In genomic region chr3:123635220-123635619, GRCh38 we compare ENCODE assay signal across 17 cellular contexts.
A peak's percentile ranks its signal among the peaks of the same experiment; 100 is the strongest.
DNase-seq lines count a peak whose midpoint lies in the region; ATAC-seq and TF ChIP-seq lines count a peak whose summit lies in the region.
"Had no signal": no experiment of that assay in that cellular context is flagged by ENCODE, and none has a peak within 500 bp of the region (broad histone marks: within the 10 kb centered on the region; RNA-seq: fewer than 3 reads in every experiment).

No MANE protein-coding gene starts in this region.

- no peak for TF ChIP-seq CTCF in HEK293 (tag by site-specific recombination; IDR thresholded peaks at IDR 0.05)

- in situ Hi-C loops in KBM-7 (cut with MboI; ENCODE audit: low pct_unique_long_range_greater_than_20kb, low sequenced_read_pairs), result no loop called here

- no peaks in the 10 kb centered on the region for H3K27me3 ChIP-seq in stomach smooth muscle (ENCODE audit: control insufficient read depth in 1 of 2, insufficient read depth in 2 of 2, low read length in 2 of 2)
- H3K27me3 ChIP-seq: Peyer's patch had no signal

- H3K4me3 ChIP-seq in HEK293 (ENCODE audit: low read depth, low read length) (no peak overlapping the region), stomach smooth muscle (ENCODE audit: low read length in 2 of 2) (peak overlapping the region in 1 of 2 donors; percentile 29)
- H3K4me3 ChIP-seq: Peyer's patch had no signal

- no peak overlapping the region for H3K27ac ChIP-seq in HEK293 (ENCODE audit: extremely low read depth, low read depth, low read length)
- peak overlapping the region; percentile 88 for H3K27ac ChIP-seq in stomach smooth muscle (ENCODE audit: low read length)

- POLR2A ChIA-PET in HEK293 (lab: Yijun Ruan, JAX), result no interaction called here

- H3K9me3 ChIP-seq in HEK293 (ENCODE audit: control insufficient read depth, insufficient read depth, low read depth, low read length) (no peaks in the 10 kb centered on the region), stomach smooth muscle (ENCODE audit: control insufficient read depth in 2 of 2, low read length in 2 of 2) (no peaks in the 10 kb centered on the region)
- H3K9me3 ChIP-seq: Peyer's patch had no signal

- ATAC-seq in GM18858 (IDR thresholded peaks at IDR 0.05; ENCODE audit: unreplicated experiment) (no peak), HG02623 (IDR thresholded peaks at IDR 0.05; ENCODE audit: unreplicated experiment) (no peak)
- ATAC-seq: esophagus mucosa had no signal

- H3K9ac ChIP-seq in stomach smooth muscle (ENCODE audit: low read length in 2 of 2), result peak overlapping the region in 1 of 2 donors; percentile 11

- H3K4me1 ChIP-seq in HEK293 (ENCODE audit: control insufficient read depth, insufficient read depth, low read length) (no peaks in the 10 kb centered on the region), stomach smooth muscle (ENCODE audit: control insufficient read depth, insufficient read depth, low read length) (peaks cover 91% of the 10 kb centered on the region)

- H3K36me3 ChIP-seq in HEK293 (ENCODE audit: control insufficient read depth in 2 of 2, insufficient read depth in 1 of 2, low read length in 2 of 2) (peaks cover 0 to 12% of the 10 kb centered on the region in 2 experiments; a peak in 1 of 3 replicates), stomach smooth muscle (ENCODE audit: control insufficient read depth in 2 of 2, insufficient read depth in 2 of 2, low read length in 2 of 2) (peaks cover 51 to 66% of the 10 kb centered on the region in 2 donors)

- DNase-seq in NCI-H510A treated with DMSO at 0.1 percent for 48 hours (lab: John Stamatoyannopoulos, UW) (peak; percentile 24), kidney tubule cell (ENCODE audit: low spot score) (peak; percentile 44), KBM-7 (no peak), LoVo (ENCODE audit: low spot score) (no peak)
- DNase-seq: activated CD4-positive, alpha-beta memory T cell treated with anti-CD3 and anti-CD28 coated beads, Interleukin-2, amount 10 ng/mL, durations not matched to agents 7 days and 5 days; activated gamma-delta T cell treated with Interleukin-2 at 50 U/mL for 16 hours; CD4-positive, CD25-positive, alpha-beta regulatory T cell; central memory CD4-positive, alpha-beta T cell; GF-D8; stimulated activated CD4-positive, alpha-beta T cell treated with anti-CD3 and anti-CD28 coated beads, Interleukin-2, amount 100 ng/mL, for 24 hours; stimulated activated naive CD4-positive, alpha-beta T cell had no signal

- CTCF ChIA-PET in HEK293 (lab: Yijun Ruan, JAX), result interaction anchor here (0.9 kb wide), 1 partner anchor 8 kb away, joined by 4 read pairs; no protein-coding TSS in a partner anchor

TF ChIP-seq in HEK293, 187 proteins besides CTCF, POLR2A, EP300 and RAD21:
- TF ChIP-seq ZNF335 (tag by site-specific recombination; conservative IDR thresholded peaks at IDR 0.05) (no peak), KLF17 (tag by site-specific recombination; IDR thresholded peaks at IDR 0.05) (no peak), ZIC2 (tag by site-specific recombination; IDR thresholded peaks at IDR 0.05) (peak; percentile 58), ZNF280C (tag by site-specific recombination; IDR thresholded peaks at IDR 0.05) (no peak), SP7 (tag by site-specific recombination; IDR thresholded peaks at IDR 0.05) (no peak), SETDB1 (IDR thresholded peaks at IDR 0.05; ENCODE audit: insufficient read length, low read length) (no peak)
TF ChIP-seq in HEK293: peak in this region for 1.

Comparison
In these comparisons a context has a peak if more than half of its experiments do, and no peak if none do; other contexts are left out.
1. DNase-seq: peak in NCI-H510A treated with DMSO at 0.1 percent for 48 hours (single experiment) and kidney tubule cell (single experiment); none in KBM-7 (single experiment) and LoVo (single experiment).